Comparison of ENCODE assay signal across 1 cellular context in the genomic region with DNA sequence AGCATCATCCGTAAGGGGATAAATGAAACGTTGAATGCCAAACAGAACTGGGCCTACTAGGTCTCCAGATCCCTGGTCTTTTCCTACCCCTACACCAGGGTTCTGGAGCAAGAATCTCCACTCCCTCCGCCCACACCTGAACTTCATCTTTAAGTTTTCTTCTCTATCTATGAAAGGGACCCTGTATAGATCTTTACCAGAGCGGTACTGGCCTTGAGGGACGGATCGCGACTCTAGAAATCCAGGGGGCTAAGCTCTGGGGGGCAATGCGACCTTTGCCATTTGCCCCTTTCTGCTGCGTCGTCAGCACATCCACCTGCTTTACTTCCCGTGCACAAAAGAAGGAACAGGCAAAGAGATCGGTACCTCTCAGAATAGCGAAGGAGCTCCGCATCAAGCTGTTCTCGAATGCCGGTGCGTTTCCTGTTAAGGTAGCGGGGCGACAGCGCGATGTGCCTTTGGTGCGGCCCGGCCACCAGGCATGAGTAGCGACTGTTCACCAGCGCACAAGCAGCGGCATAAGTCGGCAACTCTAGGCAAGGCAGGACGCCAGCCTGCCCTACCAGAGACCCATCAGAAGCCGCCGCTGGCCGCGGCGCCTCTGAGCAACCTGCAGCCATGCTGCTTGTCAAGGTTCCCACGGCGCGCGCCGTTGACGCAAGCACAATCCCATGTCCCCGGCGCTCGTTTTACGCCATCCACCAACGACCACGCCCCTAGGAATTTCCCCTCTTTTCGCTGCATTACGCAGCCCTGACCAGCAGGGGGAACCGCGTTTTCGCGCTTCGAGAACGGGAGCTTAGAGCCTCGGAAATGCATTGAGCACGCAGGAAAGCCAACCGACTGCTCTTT.
TF ChIP-seq lines count a peak whose summit lies in the region.

POLR1F (minus strand) TSS at position 641 of the 852 bp plus-strand sequence; CDS start at position 620, 21 bp downstream.

TF ChIP-seq in K562, 482 proteins besides CTCF, POLR2A, EP300 and RAD21 (continued from another document and continues in another):
- TF ChIP-seq, protein P1, sequence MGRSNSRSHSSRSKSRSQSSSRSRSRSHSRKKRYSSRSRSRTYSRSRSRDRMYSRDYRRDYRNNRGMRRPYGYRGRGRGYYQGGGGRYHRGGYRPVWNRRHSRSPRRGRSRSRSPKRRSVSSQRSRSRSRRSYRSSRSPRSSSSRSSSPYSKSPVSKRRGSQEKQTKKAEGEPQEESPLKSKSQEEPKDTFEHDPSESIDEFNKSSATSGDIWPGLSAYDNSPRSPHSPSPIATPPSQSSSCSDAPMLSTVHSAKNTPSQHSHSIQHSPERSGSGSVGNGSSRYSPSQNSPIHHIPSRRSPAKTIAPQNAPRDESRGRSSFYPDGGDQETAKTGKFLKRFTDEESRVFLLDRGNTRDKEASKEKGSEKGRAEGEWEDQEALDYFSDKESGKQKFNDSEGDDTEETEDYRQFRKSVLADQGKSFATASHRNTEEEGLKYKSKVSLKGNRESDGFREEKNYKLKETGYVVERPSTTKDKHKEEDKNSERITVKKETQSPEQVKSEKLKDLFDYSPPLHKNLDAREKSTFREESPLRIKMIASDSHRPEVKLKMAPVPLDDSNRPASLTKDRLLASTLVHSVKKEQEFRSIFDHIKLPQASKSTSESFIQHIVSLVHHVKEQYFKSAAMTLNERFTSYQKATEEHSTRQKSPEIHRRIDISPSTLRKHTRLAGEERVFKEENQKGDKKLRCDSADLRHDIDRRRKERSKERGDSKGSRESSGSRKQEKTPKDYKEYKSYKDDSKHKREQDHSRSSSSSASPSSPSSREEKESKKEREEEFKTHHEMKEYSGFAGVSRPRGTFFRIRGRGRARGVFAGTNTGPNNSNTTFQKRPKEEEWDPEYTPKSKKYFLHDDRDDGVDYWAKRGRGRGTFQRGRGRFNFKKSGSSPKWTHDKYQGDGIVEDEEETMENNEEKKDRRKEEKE (IDR thresholded peaks at IDR 0.05; ENCODE audit: borderline replicate concordance in 1 of 2, control insufficient read depth in 1 of 2, low read depth in 2 of 2, low read length in 1 of 2): peak in 1 of 2 experiments; percentile 30; a peak in 2 of 4 replicates
- peak; percentile 65; the same call in 1 of the 2 replicates for TF ChIP-seq KAT7 (CRISPR knock-in tag; IDR thresholded peaks at IDR 0.05; ENCODE audit: borderline replicate concordance)
- peak; percentile 85 to 94 for TF ChIP-seq E2F6 (IDR thresholded peaks at IDR 0.05; ENCODE audit: borderline replicate concordance in 1 of 2, extremely low read depth in 1 of 2, insufficient read depth in 1 of 2, insufficient read length in 1 of 2, low read depth in 1 of 2, low read length in 1 of 2, poor library complexity in 1 of 2, severe bottlenecking in 1 of 2)
- TF ChIP-seq, protein P2, sequence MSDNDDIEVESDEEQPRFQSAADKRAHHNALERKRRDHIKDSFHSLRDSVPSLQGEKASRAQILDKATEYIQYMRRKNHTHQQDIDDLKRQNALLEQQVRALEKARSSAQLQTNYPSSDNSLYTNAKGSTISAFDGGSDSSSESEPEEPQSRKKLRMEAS (CRISPR knock-in tag; IDR thresholded peaks at IDR 0.05): peak; percentile 92
- peak; percentile 94 for TF ChIP-seq HNRNPLL (IDR thresholded peaks at IDR 0.05; ENCODE audit: low read depth, low read length, poor library complexity, severe bottlenecking)
- peak; percentile 82; the same call in 1 of the 2 replicates for TF ChIP-seq LCOR (CRISPR knock-in tag; IDR thresholded peaks at IDR 0.05)
- peak; percentile 79 for TF ChIP-seq POLR2B (IDR thresholded peaks at IDR 0.05; ENCODE audit: low read depth, partially characterized antibody)
- peak; percentile 47; the same call in 1 of the 2 replicates for TF ChIP-seq CBFB (CRISPR knock-in tag; IDR thresholded peaks at IDR 0.05)
- TF ChIP-seq NCOA1 (IDR thresholded peaks at IDR 0.05; ENCODE audit: low read depth): no peak
- TF ChIP-seq MGA (IDR thresholded peaks at IDR 0.05): peak; percentile 95
- TF ChIP-seq EGR1 (conservative IDR thresholded peaks at IDR 0.05): no peak
- TF ChIP-seq NR2C2 (CRISPR knock-in tag; IDR thresholded peaks at IDR 0.05): no peak
- TF ChIP-seq NR2C2 (tag; IDR thresholded peaks at IDR 0.05): peak; percentile 19; the same call in 1 of the 2 replicates
- peak; percentile 58 to 81; a peak in 3 of 4 replicates for TF ChIP-seq FOXK2 (conservative IDR thresholded peaks at IDR 0.05 in 1 of 2, IDR thresholded peaks at IDR 0.05 in 1 of 2; ENCODE audit: low read depth in 2 of 2)
- TF ChIP-seq JUND (IDR thresholded peaks at IDR 0.05; ENCODE audit: borderline replicate concordance, low read depth, low read length): peak; percentile 71
- TF ChIP-seq JUND (tag; IDR thresholded peaks at IDR 0.05; ENCODE audit: borderline replicate concordance, low read depth, low read length): peak; percentile 60; the same call in 1 of the 3 replicates
- TF ChIP-seq NBN (IDR thresholded peaks at IDR 0.05; ENCODE audit: low read depth): peak; percentile 89
- TF ChIP-seq, protein P3, sequence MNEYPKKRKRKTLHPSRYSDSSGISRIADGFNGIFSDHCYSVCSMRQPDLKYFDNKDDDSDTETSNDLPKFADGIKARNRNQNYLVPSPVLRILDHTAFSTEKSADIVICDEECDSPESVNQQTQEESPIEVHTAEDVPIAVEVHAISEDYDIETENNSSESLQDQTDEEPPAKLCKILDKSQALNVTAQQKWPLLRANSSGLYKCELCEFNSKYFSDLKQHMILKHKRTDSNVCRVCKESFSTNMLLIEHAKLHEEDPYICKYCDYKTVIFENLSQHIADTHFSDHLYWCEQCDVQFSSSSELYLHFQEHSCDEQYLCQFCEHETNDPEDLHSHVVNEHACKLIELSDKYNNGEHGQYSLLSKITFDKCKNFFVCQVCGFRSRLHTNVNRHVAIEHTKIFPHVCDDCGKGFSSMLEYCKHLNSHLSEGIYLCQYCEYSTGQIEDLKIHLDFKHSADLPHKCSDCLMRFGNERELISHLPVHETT (CRISPR knock-in tag; conservative IDR thresholded peaks at IDR 0.05 in 1 of 2, IDR thresholded peaks at IDR 0.05 in 1 of 2): peak in 1 of 2 experiments; percentile 80; a peak in 2 of 4 replicates
- TF ChIP-seq SREBF1 (IDR thresholded peaks at IDR 0.05; ENCODE audit: borderline replicate concordance, low read depth, low read length): peak; percentile 82
- peak; percentile 65; the same call in 1 of the 2 replicates for TF ChIP-seq JUN (IDR thresholded peaks at IDR 0.05; ENCODE audit: borderline replicate concordance, low read depth, low read length)
- no peak for TF ChIP-seq JUN (CRISPR knock-in tag; IDR thresholded peaks at IDR 0.05; ENCODE audit: borderline replicate concordance)
- TF ChIP-seq CBX2 (IDR thresholded peaks at IDR 0.05; ENCODE audit: insufficient read depth, low read length, poor library complexity, severe bottlenecking): no peak
- TF ChIP-seq ZFX (CRISPR knock-in tag; IDR thresholded peaks at IDR 0.05): peak; percentile 72
- TF ChIP-seq RBBP5 (IDR thresholded peaks at IDR 0.05; ENCODE audit: borderline replicate concordance, insufficient read depth, low read length, poor library complexity, severe bottlenecking): peak; percentile 96
- TF ChIP-seq POLR2G (IDR thresholded peaks at IDR 0.05; ENCODE audit: low read depth, low read length): peak; percentile 98
- peak; percentile 50 for TF ChIP-seq CCNT2 (IDR thresholded peaks at IDR 0.05; ENCODE audit: borderline replicate concordance, extremely low read depth, insufficient read length, low read depth, low read length)
- peak; percentile 51; the same call in 1 of the 2 replicates for TF ChIP-seq GABPB1 (CRISPR knock-in tag; IDR thresholded peaks at IDR 0.05)
- no peak for TF ChIP-seq GTF2E2 (tag; IDR thresholded peaks at IDR 0.05)
- TF ChIP-seq DACH1 (IDR thresholded peaks at IDR 0.05; ENCODE audit: partially characterized antibody): no peak
- TF ChIP-seq SMAD1 (IDR thresholded peaks at IDR 0.05; ENCODE audit: low read depth, low read length, partially characterized antibody): peak; percentile 53
- peak; percentile 100 for TF ChIP-seq CREM (IDR thresholded peaks at IDR 0.05; ENCODE audit: low read depth)
- TF ChIP-seq, protein P4, sequence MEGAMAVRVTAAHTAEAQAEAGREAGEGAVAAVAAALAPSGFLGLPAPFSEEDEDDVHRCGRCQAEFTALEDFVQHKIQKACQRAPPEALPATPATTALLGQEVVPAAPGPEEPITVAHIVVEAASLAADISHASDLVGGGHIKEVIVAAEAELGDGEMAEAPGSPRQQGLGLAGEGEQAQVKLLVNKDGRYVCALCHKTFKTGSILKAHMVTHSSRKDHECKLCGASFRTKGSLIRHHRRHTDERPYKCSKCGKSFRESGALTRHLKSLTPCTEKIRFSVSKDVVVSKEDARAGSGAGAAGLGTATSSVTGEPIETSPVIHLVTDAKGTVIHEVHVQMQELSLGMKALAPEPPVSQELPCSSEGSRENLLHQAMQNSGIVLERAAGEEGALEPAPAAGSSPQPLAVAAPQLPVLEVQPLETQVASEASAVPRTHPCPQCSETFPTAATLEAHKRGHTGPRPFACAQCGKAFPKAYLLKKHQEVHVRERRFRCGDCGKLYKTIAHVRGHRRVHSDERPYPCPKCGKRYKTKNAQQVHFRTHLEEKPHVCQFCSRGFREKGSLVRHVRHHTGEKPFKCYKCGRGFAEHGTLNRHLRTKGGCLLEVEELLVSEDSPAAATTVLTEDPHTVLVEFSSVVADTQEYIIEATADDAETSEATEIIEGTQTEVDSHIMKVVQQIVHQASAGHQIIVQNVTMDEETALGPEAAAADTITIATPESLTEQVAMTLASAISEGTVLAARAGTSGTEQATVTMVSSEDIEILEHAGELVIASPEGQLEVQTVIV (CRISPR knock-in tag; IDR thresholded peaks at IDR 0.05; ENCODE audit: borderline replicate concordance): no peak
- TF ChIP-seq ZNF224 (CRISPR knock-in tag; IDR thresholded peaks at IDR 0.05): 0 out of 2 replicates have a peak, but pooled peaks have one; percentile 60
- 0 out of 2 replicates have a peak, but pooled peaks have one; percentile 23 for TF ChIP-seq ELF2 (CRISPR knock-in tag; IDR thresholded peaks at IDR 0.05)
